In the genomic region with DNA sequence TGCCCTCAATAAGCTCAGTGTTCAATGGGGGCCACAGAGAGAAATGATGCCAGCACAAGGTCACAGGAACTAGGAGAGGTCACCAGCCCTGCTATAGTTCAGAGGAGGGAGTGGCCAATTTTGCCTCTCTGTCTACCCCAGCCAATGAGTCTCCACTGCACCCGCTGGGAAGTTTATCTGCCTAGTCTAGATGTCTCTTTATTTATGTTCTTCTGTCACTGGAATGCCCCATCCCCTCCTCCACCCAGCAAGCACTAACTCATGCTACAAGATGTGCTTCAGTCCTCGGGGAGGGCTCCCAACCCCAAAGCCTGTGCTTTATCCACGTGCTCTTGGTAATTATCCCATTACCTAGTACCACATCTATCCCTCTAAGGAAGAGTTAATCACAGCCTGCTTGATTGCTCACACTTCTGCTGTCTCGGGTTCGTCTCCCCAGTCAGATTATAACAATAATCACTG, we compare ENCODE assay signal across 18 cellular contexts. TPM values are rescaled to one million over a fixed set of nuclear protein-coding genes. Genes with fewer than 3 reads are reported as not detected.
DNase-seq lines count a peak whose midpoint lies in the region; ATAC-seq and TF ChIP-seq lines count a peak whose summit lies in the region.
"Had no signal": no experiment of that assay in that cellular context is flagged by ENCODE, and none has a peak within 500 bp of the region (broad histone marks: within the 10 kb centered on the region; RNA-seq: fewer than 3 reads in every experiment).

No MANE protein-coding gene starts in this region.

- ATAC-seq in HG02852 (IDR thresholded peaks at IDR 0.05; ENCODE audit: unreplicated experiment) (no peak), HG02981 (IDR thresholded peaks at IDR 0.05; ENCODE audit: unreplicated experiment) (no peak), GM18870 (IDR thresholded peaks at IDR 0.05; ENCODE audit: unreplicated experiment) (no peak)

- WGBS in mesendoderm (ENCODE audit: extremely low coverage, insufficient coverage, low lambda C conversion rate): no CpG with 5 or more reads among the region's 5 CpGs

- H2AK5ac ChIP-seq in mesendoderm (ENCODE audit: low read length): no peak overlapping the region

- H3K56ac ChIP-seq in mesendoderm (ENCODE audit: low read length): no peak overlapping the region

- no peak overlapping the region for H2BK5ac ChIP-seq in mesendoderm (ENCODE audit: low read length)

- H3K27me3 ChIP-seq in brain microvascular endothelial cell (replicated peaks): no peaks in the 10 kb centered on the region
- no peaks in the 10 kb centered on the region for H3K27me3 ChIP-seq in mesendoderm (ENCODE audit: insufficient read depth, low read length, poor library complexity)

- H3K23ac ChIP-seq in mesendoderm (ENCODE audit: low read length): no peak overlapping the region

- H3K9ac ChIP-seq in mesendoderm (ENCODE audit: low read length): no peak overlapping the region

- DNase-seq in Daoy (ENCODE audit: low read depth) (peak; percentile 80), MV-4-11 (lab: John Stamatoyannopoulos, UW) (peak; percentile 17), brain microvascular endothelial cell (peak; percentile 73), mesendoderm (peak; percentile 65), ecto neural progenitor cell (ENCODE audit: low spot score) (no peak)
- DNase-seq: activated T-cell treated with anti-CD3 and anti-CD28 coated beads, Interleukin-2, amount 50 U/mL, for 24 hours; amniotic stem cell; CD4-positive, CD25-positive, alpha-beta regulatory T cell; effector CD4-positive, alpha-beta T cell; left ventricle myocardium inferior; NCI-H146; substantia nigra had no signal

- H4K8ac ChIP-seq in mesendoderm (ENCODE audit: low read depth, low read length): no peak overlapping the region

- H3K79me2 ChIP-seq in mesendoderm (ENCODE audit: control insufficient read depth, insufficient read depth, low read length): no peaks in the 10 kb centered on the region

- H3K4me3 ChIP-seq in brain microvascular endothelial cell (ENCODE audit: low read depth, low read length) (no peak overlapping the region), mesendoderm (ENCODE audit: low read length) (no peak overlapping the region)
- H3K4me3 ChIP-seq: left ventricle myocardium inferior, skin epidermis had no signal

- in situ Hi-C loops in brain microvascular endothelial cell (cut with HindIII; ENCODE audit: low pct_ligation_motif_present, low sequenced_read_pairs): no loop called here

- H3K18ac ChIP-seq in mesendoderm (ENCODE audit: low read length): no peak overlapping the region

- peaks cover 2% of the 10 kb centered on the region for H3K4me1 ChIP-seq in mesendoderm (ENCODE audit: control insufficient read depth, low read depth, low read length)

- no peaks in the 10 kb centered on the region for H3K79me1 ChIP-seq in mesendoderm (ENCODE audit: low read length)

- no peak overlapping the region for H4K5ac ChIP-seq in mesendoderm (ENCODE audit: low read length)

- H3K4ac ChIP-seq in mesendoderm (ENCODE audit: low read depth, low read length): no peak overlapping the region

- H2BK120ac ChIP-seq in mesendoderm (ENCODE audit: low read depth, low read length): no peak overlapping the region

- no peaks in the 10 kb centered on the region for H3K36me3 ChIP-seq in brain microvascular endothelial cell (replicated peaks)
- H3K36me3 ChIP-seq in mesendoderm (ENCODE audit: control insufficient read depth, insufficient read depth, low read length): no peaks in the 10 kb centered on the region
- H3K36me3 ChIP-seq: left ventricle myocardium inferior had no signal

- TF ChIP-seq CTCF in brain microvascular endothelial cell (IDR thresholded peaks at IDR 0.05; ENCODE audit: low read depth, low read length, missing control alignments): no peak

- H3K27ac ChIP-seq in brain microvascular endothelial cell: no peak overlapping the region
- H3K27ac ChIP-seq in mesendoderm (ENCODE audit: low read depth, low read length): no peak overlapping the region
- H3K27ac ChIP-seq: left ventricle myocardium inferior, skin epidermis had no signal

- H2BK15ac ChIP-seq in mesendoderm (replicated peaks; ENCODE audit: low read depth): no peak overlapping the region

- H3K4me2 ChIP-seq in mesendoderm (ENCODE audit: low read length): no peak overlapping the region

RNA-seq across cellular contexts. Expression of a gene that starts 4.1 kb away (rescaled TPM):
- 12.3 and 13.4 TPM in 2 replicates for total RNA-seq in Daoy (2014; rRNA removed; shearing (Covaris generic))
- polyA plus RNA-seq in mesendoderm (2013, experiment 1 of 2): 29.0 TPM
- 28.6 TPM for polyA plus RNA-seq in mesendoderm (2013, experiment 2 of 2)

RNA-seq across cellular contexts. Expression of a gene that starts 37.4 kb away (rescaled TPM):
- 1.5 TPM in 1 of 2 replicates, not detected in the other for total RNA-seq in Daoy (2014; rRNA removed; shearing (Covaris generic))
- 6.7 TPM for polyA plus RNA-seq in mesendoderm (2013, experiment 1 of 2)
- 7.7 TPM for polyA plus RNA-seq in mesendoderm (2013, experiment 2 of 2)
- total RNA-seq: CD4-positive, CD25-positive, alpha-beta regulatory T cell had no signal
- polyA plus RNA-seq: CD4-positive, CD25-positive, alpha-beta regulatory T cell; IgD-negative memory B cell; neural cell had no signal
